In genomic region chr5:65926893-65927292, GRCh38 we compare ENCODE assay signal across 8 cellular contexts. TPM values are rescaled to one million over a fixed set of nuclear protein-coding genes. Genes with fewer than 3 reads are reported as not detected.
DNase-seq lines count a peak whose midpoint lies in the region; TF ChIP-seq lines count a peak whose summit lies in the region.

No MANE protein-coding gene starts in this region.

- no peak for TF ChIP-seq CTCF in AG04449 (IDR thresholded peaks at IDR 0.05; ENCODE audit: insufficient read depth, low read length, missing control alignments)

- H3K27ac Mint-ChIP-seq in activated CD4-positive, alpha-beta T cell treated with anti-CD3 and anti-CD28 coated beads, Interleukin-2, amount 10 ng/mL, durations not matched to agents 7 days and 5 days = peak overlapping the region; percentile 98

- POLR2A ChIA-PET in AG04449 (lab: Yijun Ruan, JAX) = interaction anchor here (0.7 to 1.8 kb wide), 6 partner anchors 10 to 218 kb away, joined by 3 to 6 read pairs (median 4); partner anchors contain the start of genes NLN and SREK1
- POLR2A ChIA-PET in activated CD4-positive, alpha-beta T cell treated with anti-CD3 and anti-CD28 coated beads, Interleukin-2, amount 10 ng/mL, durations not matched to agents 7 days and 5 days (lab: Charles Lee) = no interaction called here

- peaks cover 37% of the 10 kb centered on the region for H3K4me1 Mint-ChIP-seq in activated CD4-positive, alpha-beta T cell treated with anti-CD3 and anti-CD28 coated beads, Interleukin-2, amount 10 ng/mL, durations not matched to agents 7 days and 5 days

- H3K27me3 ChIP-seq in H7 (ENCODE audit: control insufficient read depth, insufficient read depth, low read length) = peaks cover 15% of the 10 kb centered on the region

- H3K4me3 Mint-ChIP-seq in activated CD4-positive, alpha-beta T cell treated with anti-CD3 and anti-CD28 coated beads, Interleukin-2, amount 10 ng/mL, durations not matched to agents 7 days and 5 days = peak overlapping the region; percentile 100

- H3K36me3 Mint-ChIP-seq in activated CD4-positive, alpha-beta T cell treated with anti-CD3 and anti-CD28 coated beads, Interleukin-2, amount 10 ng/mL, durations not matched to agents 7 days and 5 days (ENCODE audit: low read depth) = peaks cover 27% of the 10 kb centered on the region

- CTCF ChIA-PET in AG04449 (lab: Yijun Ruan, JAX) = interaction anchor here (1.3 to 1.5 kb wide), 2 partner anchors 42 to 66 kb away, joined by 3 to 4 read pairs; no protein-coding TSS in a partner anchor
- CTCF ChIA-PET in activated CD4-positive, alpha-beta T cell treated with anti-CD3 and anti-CD28 coated beads, Interleukin-2, amount 10 ng/mL, durations not matched to agents 7 days and 5 days (lab: Charles Lee) = interaction anchor here (0.6 kb wide), 1 partner anchor 175 kb away, joined by 4 read pairs; no protein-coding TSS in a partner anchor

- no peaks in the 10 kb centered on the region for H3K36me3 ChIP-seq in H7 (replicated peaks; ENCODE audit: control insufficient read depth, insufficient read depth, low read length)

- H3K9me3 Mint-ChIP-seq in activated CD4-positive, alpha-beta T cell treated with anti-CD3 and anti-CD28 coated beads, Interleukin-2, amount 10 ng/mL, durations not matched to agents 7 days and 5 days = no peaks in the 10 kb centered on the region

- H3K4me3 ChIP-seq in AG04449 (ENCODE audit: low read depth, low read length) (peak overlapping the region; percentile 68), H7 (ENCODE audit: insufficient read depth, low read depth, low read length) (peak overlapping the region; percentile 95), skeletal muscle cell (ENCODE audit: low read depth, low read length) (peak overlapping the region; percentile 93)

- no peak for DNase-seq in AG04449 (ENCODE audit: low read depth, low spot score)
- peak; percentile 27 for DNase-seq in H7
- peak; percentile 30 for DNase-seq in activated CD4-positive, alpha-beta T cell treated with anti-CD3 and anti-CD28 coated beads, Interleukin-2, amount 10 ng/mL, durations not matched to agents 7 days and 5 days
- DNase-seq in globus pallidus (ENCODE audit: low spot score) = peak; percentile 50
- DNase-seq in skeletal muscle cell (ENCODE audit: low read depth) = no peak
- no peak for DNase-seq in inferior parietal cortex (ENCODE audit: extremely low spot score)
- no peak for DNase-seq in cerebellum (ENCODE audit: low spot score)
- DNase-seq in HPDE6-E6E7 (ENCODE audit: extremely low spot score) = no peak

- peaks cover 12% of the 10 kb centered on the region for H3K27me3 Mint-ChIP-seq in activated CD4-positive, alpha-beta T cell treated with anti-CD3 and anti-CD28 coated beads, Interleukin-2, amount 10 ng/mL, durations not matched to agents 7 days and 5 days

RNA-seq across cellular contexts. Expression of gene ERBIN, which starts 0.5 kb away (rescaled TPM):
- 17.6 and 22.6 TPM in 2 replicates for total RNA-seq in H7 (2014; rRNA removed; shearing (Covaris generic))
- total RNA-seq in activated CD4-positive, alpha-beta T cell treated with anti-CD3 and anti-CD28 coated beads, Interleukin-2, amount 10 ng/mL, durations not matched to agents 7 days and 5 days = 10 to 100 TPM; 61.6 to 70.2 TPM
- 119 TPM for total RNA-seq in cerebellum

Comparison
In these comparisons a context has a peak if more than half of its experiments do, and no peak if none do; other contexts are left out.
1. DNase-seq: peak in H7 (single experiment), activated CD4-positive, alpha-beta T cell treated with anti-CD3 and anti-CD28 coated beads, Interleukin-2, amount 10 ng/mL, durations not matched to agents 7 days and 5 days (single experiment) and globus pallidus (single experiment); none in AG04449 (single experiment), skeletal muscle cell (single experiment), inferior parietal cortex (single experiment), cerebellum (single experiment) and HPDE6-E6E7 (single experiment).
2. Peak in every context shown above with its lines, with median percentiles within 50 percentile points of each other: H3K4me3 ChIP-seq.